Comparison of ENCODE assay signal across 5 cellular contexts in the genomic region with DNA sequence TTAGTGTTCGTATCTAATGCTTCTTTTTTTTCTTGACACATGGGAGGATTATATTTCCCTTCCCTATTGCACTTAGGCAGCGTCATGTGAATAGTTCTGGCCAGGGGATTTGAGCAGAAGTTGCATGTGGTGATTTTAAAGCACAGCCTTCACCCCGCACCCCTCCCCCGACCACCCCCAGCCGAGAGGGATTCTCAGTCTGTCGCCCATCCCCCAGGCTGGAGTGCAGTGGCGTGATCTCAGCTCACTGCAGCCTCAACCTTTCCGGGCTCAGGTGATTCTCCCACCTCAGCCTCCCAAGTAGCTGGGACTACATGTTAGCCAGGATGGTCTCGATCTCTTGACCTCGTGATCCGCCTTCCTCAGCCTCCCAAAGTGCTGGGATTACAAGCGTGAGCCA. TPM values are rescaled to one million over a fixed set of nuclear protein-coding genes. Genes with fewer than 3 reads are reported as not detected.
"Had no signal": no experiment of that assay in that cellular context is flagged by ENCODE, and none has a peak within 500 bp of the region (broad histone marks: within the 10 kb centered on the region; RNA-seq: fewer than 3 reads in every experiment).

No MANE protein-coding gene starts in this region.

RNA-seq across cellular contexts. Expression of a gene that starts 20.1 kb away (rescaled TPM):
- total RNA-seq: activated CD4-positive, alpha-beta T cell treated with anti-CD3 and anti-CD28 coated beads, Interleukin-2, amount 10 ng/mL, durations not matched to agents 24 days and 14 days; activated CD8-positive, alpha-beta T cell treated with anti-CD3 and anti-CD28 coated beads for 36 hours; activated naive CD4-positive, alpha-beta T cell treated with anti-CD3 and anti-CD28 coated beads for 36 hours; activated T-helper 1 cell treated with anti-CD3 and anti-CD28 coated beads, Interleukin-12 subunit alpha, Interleukin-12 subunit beta, Interleukin-2, Interleukin-4 antibody, amounts not matched to agents 30 ng/mL and 10 ng/mL and 1 ng/mL, durations not matched to agents 14 hours and 24 hours and 36 hours; T-helper 2 cell treated with Interferon-gamma antibody and Interleukin-4, amounts not matched to agents 100 ng/mL and 5 ng/mL, for 36 hours had no signal
